Comparison of ENCODE assay signal across 22 cellular contexts in the genomic region with DNA sequence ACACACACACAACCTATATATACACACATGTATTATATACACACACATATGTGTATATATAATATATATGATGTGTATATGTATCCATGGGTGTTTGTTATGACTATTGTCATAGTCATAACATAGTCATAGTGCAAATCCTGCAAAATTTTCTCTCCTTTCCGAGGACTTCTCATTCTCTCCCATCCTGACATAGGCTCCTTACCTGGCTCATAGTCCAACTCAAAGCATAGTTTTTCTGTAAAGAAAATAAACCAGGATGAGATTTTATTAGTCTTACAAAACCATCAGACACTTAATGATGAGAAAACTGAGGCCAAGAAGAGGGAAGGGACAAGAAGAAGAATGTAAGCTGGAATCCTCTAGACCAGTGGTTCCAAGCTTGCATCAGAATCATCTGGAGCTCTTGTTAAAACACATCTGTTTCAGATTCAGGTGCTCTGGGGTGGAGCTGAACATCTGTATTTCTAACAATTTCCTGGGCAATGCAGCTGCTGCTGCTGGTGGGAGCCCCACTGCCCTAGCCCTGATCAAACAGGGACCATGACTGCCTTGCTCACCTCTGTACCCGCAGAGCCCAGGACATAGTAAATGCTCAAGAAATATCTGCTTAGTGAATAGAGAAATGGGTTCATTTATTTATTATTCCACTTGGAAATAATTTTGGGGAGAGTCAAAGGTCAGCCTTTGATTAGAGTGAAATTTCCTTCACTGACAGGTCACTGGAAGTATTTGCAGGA. TPM values are rescaled to one million over a fixed set of nuclear protein-coding genes. Genes with fewer than 3 reads are reported as not detected.
A peak's percentile ranks its signal among the peaks of the same experiment; 100 is the strongest.
DNase-seq lines count a peak whose midpoint lies in the region; ATAC-seq and TF ChIP-seq lines count a peak whose summit lies in the region.
"Had no signal": no experiment of that assay in that cellular context is flagged by ENCODE, and none has a peak within 500 bp of the region (broad histone marks: within the 10 kb centered on the region; RNA-seq: fewer than 3 reads in every experiment).

No MANE protein-coding gene starts in this region.

- H3K36me3 Mint-ChIP-seq in osteocyte (ENCODE audit: unreplicated experiment): no peaks in the 10 kb centered on the region
- H3K36me3 Mint-ChIP-seq in stimulated activated naive B cell treated with anti-CD40 and anti-IgM and Interleukin-4, amounts not matched to agents 10 μg/mL and 1 μg/mL and 100 μg/mL, for 72 hours: no peaks in the 10 kb centered on the region
- H3K36me3 Mint-ChIP-seq: activated naive CD8-positive, alpha-beta T cell treated with anti-CD3 and anti-CD28 coated beads for 36 hours; immature natural killer cell had no signal

- no peak overlapping the region for H3K4me3 ChIP-seq in PC-3 (ENCODE audit: low read length)

- H3K27me3 ChIP-seq in PC-3 (ENCODE audit: low read length): no peaks in the 10 kb centered on the region
- H3K27me3 ChIP-seq: brain microvascular endothelial cell had no signal

- peak; percentile 23 for ATAC-seq in PC-3
- ATAC-seq in stimulated activated naive B cell treated with anti-CD40 and anti-IgM and Interleukin-4, amounts not matched to agents 10 μg/mL and 1 μg/mL and 100 μg/mL, for 72 hours (replicated peaks): no peak
- no peak for ATAC-seq in HG03457 (IDR thresholded peaks at IDR 0.05; ENCODE audit: unreplicated experiment)

- no peak for TF ChIP-seq CTCF in PC-3 (conservative IDR thresholded peaks at IDR 0.05; ENCODE audit: low read depth, low read length)
- TF ChIP-seq CTCF in osteocyte (IDR thresholded peaks at IDR 0.05): no peak

- no peak overlapping the region for H3K4me3 Mint-ChIP-seq in osteocyte (ENCODE audit: unreplicated experiment)
- no peak overlapping the region for H3K4me3 Mint-ChIP-seq in stimulated activated naive B cell treated with anti-CD40 and anti-IgM and Interleukin-4, amounts not matched to agents 10 μg/mL and 1 μg/mL and 100 μg/mL, for 72 hours
- H3K4me3 Mint-ChIP-seq: activated naive CD8-positive, alpha-beta T cell treated with anti-CD3 and anti-CD28 coated beads for 36 hours; activated T-helper 1 cell treated with anti-CD3 and anti-CD28 coated beads, Interleukin-12 subunit alpha, Interleukin-12 subunit beta, Interleukin-2, Interleukin-4 antibody, amounts not matched to agents 30 ng/mL and 10 ng/mL and 1 ng/mL, durations not matched to agents 14 hours and 24 hours and 36 hours; immature natural killer cell; neural crest cell; T-helper 2 cell treated with Interferon-gamma antibody and Interleukin-4, amounts not matched to agents 5 μg/mL and 100 μg/mL, for 36 hours had no signal

- no peaks in the 10 kb centered on the region for H3K27me3 Mint-ChIP-seq in osteocyte (ENCODE audit: unreplicated experiment)
- peaks cover 49 to 57% of the 10 kb centered on the region in 2 donors for H3K27me3 Mint-ChIP-seq in stimulated activated naive B cell treated with anti-CD40 and anti-IgM and Interleukin-4, amounts not matched to agents 10 μg/mL and 1 μg/mL and 100 μg/mL, for 72 hours

- no peaks in the 10 kb centered on the region for H3K79me2 ChIP-seq in PC-3 (ENCODE audit: low read length)

- H3K27ac ChIP-seq in PC-3 (ENCODE audit: low read length) (peak overlapping the region; percentile 69), epithelial cell of prostate (peak overlapping the region; percentile 49)
- H3K27ac ChIP-seq: brain microvascular endothelial cell had no signal

- CTCF ChIA-PET in PC-3 (lab: Charles Lee): no interaction called here

- no peaks in the 10 kb centered on the region for H4K20me1 ChIP-seq in PC-3 (ENCODE audit: low read length)

- no peaks in the 10 kb centered on the region for H3K9me2 ChIP-seq in PC-3 (replicated peaks; ENCODE audit: low read length)

- intact Hi-C loops in PC-3 (cut with micrococcal nuclease): no loop called here

- H2AFZ ChIP-seq in PC-3 (ENCODE audit: low read length): no peak overlapping the region

- peak overlapping the region; percentile 72 for H3K27ac Mint-ChIP-seq in osteocyte (ENCODE audit: unreplicated experiment)
- H3K27ac Mint-ChIP-seq in stimulated activated naive B cell treated with anti-CD40 and anti-IgM and Interleukin-4, amounts not matched to agents 10 μg/mL and 1 μg/mL and 100 μg/mL, for 72 hours: no peak overlapping the region
- H3K27ac Mint-ChIP-seq: activated naive CD8-positive, alpha-beta T cell treated with anti-CD3 and anti-CD28 coated beads for 36 hours; activated T-helper 1 cell treated with anti-CD3 and anti-CD28 coated beads, Interleukin-12 subunit alpha, Interleukin-12 subunit beta, Interleukin-2, Interleukin-4 antibody, amounts not matched to agents 30 ng/mL and 10 ng/mL and 1 ng/mL, durations not matched to agents 14 hours and 24 hours and 36 hours; immature natural killer cell; T-helper 2 cell treated with Interferon-gamma antibody and Interleukin-4, amounts not matched to agents 5 μg/mL and 100 μg/mL, for 36 hours had no signal

- peaks cover 5% of the 10 kb centered on the region for H3F3A ChIP-seq in PC-3 (ENCODE audit: low read length, unreplicated experiment)

- POLR2A ChIA-PET in PC-3 (lab: Charles Lee; ENCODE audit: unreplicated experiment): no interaction called here

- BruUV-seq in PC-3 (replicated peaks; lab: Mats Ljungman, UMichigan): no TSS peak

- H3K9me3 Mint-ChIP-seq in osteocyte (ENCODE audit: unreplicated experiment): no peaks in the 10 kb centered on the region
- H3K9me3 Mint-ChIP-seq in stimulated activated naive B cell treated with anti-CD40 and anti-IgM and Interleukin-4, amounts not matched to agents 10 μg/mL and 1 μg/mL and 100 μg/mL, for 72 hours: no peaks in the 10 kb centered on the region
- H3K9me3 Mint-ChIP-seq: activated naive CD8-positive, alpha-beta T cell treated with anti-CD3 and anti-CD28 coated beads for 36 hours; activated T-helper 1 cell treated with anti-CD3 and anti-CD28 coated beads, Interleukin-12 subunit alpha, Interleukin-12 subunit beta, Interleukin-2, Interleukin-4 antibody, amounts not matched to agents 30 ng/mL and 10 ng/mL and 1 ng/mL, durations not matched to agents 14 hours and 24 hours and 36 hours; immature natural killer cell; neural crest cell; T-helper 2 cell treated with Interferon-gamma antibody and Interleukin-4, amounts not matched to agents 5 μg/mL and 100 μg/mL, for 36 hours had no signal

- peak overlapping the region; percentile 66 for H3K4me2 ChIP-seq in PC-3 (ENCODE audit: low read length)

- H3K36me3 ChIP-seq in PC-3 (ENCODE audit: low read depth, low read length): no peaks in the 10 kb centered on the region
- H3K36me3 ChIP-seq: BE2C, brain microvascular endothelial cell had no signal

- DNase-seq in PC-3: peak; percentile 58
- no peak for DNase-seq in epithelial cell of prostate (ENCODE audit: low read depth, low spot score)
- DNase-seq in osteocyte (ENCODE audit: extremely low spot score, unreplicated experiment): no peak
- no peak for DNase-seq in stimulated activated naive B cell treated with anti-CD40 and anti-IgM and Interleukin-4, amounts not matched to agents 10 μg/mL and 1 μg/mL and 100 μg/mL, for 72 hours
- DNase-seq: activated CD4-positive, CD25-positive, alpha-beta regulatory T cell; activated CD8-positive, alpha-beta memory T cell treated with anti-CD3 and anti-CD28 coated beads for 24 hours; activated naive CD8-positive, alpha-beta T cell treated with anti-CD3 and anti-CD28 coated beads for 36 hours; immature natural killer cell; IMR-90; mesendoderm; NCI-H2081 treated with DMSO at 0.1 percent for 48 hours; NCI-H524; stimulated activated CD4-positive, alpha-beta T cell treated with anti-CD3 and anti-CD28 coated beads, Interleukin-12 subunit alpha, Interleukin-12 subunit beta, amount 100 ng/mL, for 4 hours had no signal

- H3K4me1 ChIP-seq in PC-3 (ENCODE audit: insufficient read depth, low read length): peaks cover 32% of the 10 kb centered on the region
- H3K4me1 ChIP-seq: BE2C had no signal

- peaks cover 33% of the 10 kb centered on the region for H3K4me1 Mint-ChIP-seq in osteocyte (ENCODE audit: unreplicated experiment)
- H3K4me1 Mint-ChIP-seq in stimulated activated naive B cell treated with anti-CD40 and anti-IgM and Interleukin-4, amounts not matched to agents 10 μg/mL and 1 μg/mL and 100 μg/mL, for 72 hours: peaks cover 11% of the 10 kb centered on the region in 2 donors
- H3K4me1 Mint-ChIP-seq: neural crest cell had no signal

- no peak overlapping the region; the same call in 1 of the 2 replicates for H3K9ac ChIP-seq in PC-3 (ENCODE audit: low read length)

- no peaks in the 10 kb centered on the region for H3K9me3 ChIP-seq in PC-3 (ENCODE audit: low read length)
- H3K9me3 ChIP-seq: BE2C had no signal

RNA-seq across cellular contexts. Expression of a gene that starts 5.3 kb away (rescaled TPM):
- total RNA-seq in PC-3 (2014; rRNA removed) (not detected in 2 replicates), osteocyte (not detected in 2 replicates)
- total RNA-seq: activated naive CD8-positive, alpha-beta T cell treated with anti-CD3 and anti-CD28 coated beads for 36 hours; dermis microvascular lymphatic vessel endothelial cell; esophagus mucosa; IMR-90; neural crest cell; pulmonary artery endothelial cell had no signal

RNA-seq across cellular contexts. Expression of a gene that starts 7.7 kb away (rescaled TPM):
- total RNA-seq in PC-3 (2014; rRNA removed) (not detected in 2 replicates), osteocyte (not detected in 2 replicates)
- total RNA-seq: dermis microvascular lymphatic vessel endothelial cell, esophagus mucosa, IMR-90, neural crest cell, pulmonary artery endothelial cell had no signal

RNA-seq across cellular contexts. Expression of a gene that starts 19.8 kb away (rescaled TPM):
- total RNA-seq in PC-3 (2014; rRNA removed): not detected in 2 replicates
- total RNA-seq in osteocyte: not detected in 2 replicates
- total RNA-seq: activated naive CD8-positive, alpha-beta T cell treated with anti-CD3 and anti-CD28 coated beads for 36 hours; activated T-helper 1 cell treated with anti-CD3 and anti-CD28 coated beads, Interleukin-12 subunit alpha, Interleukin-12 subunit beta, Interleukin-2, Interleukin-4 antibody, amounts not matched to agents 30 ng/mL and 10 ng/mL and 1 ng/mL, durations not matched to agents 14 hours and 24 hours and 36 hours; dermis microvascular lymphatic vessel endothelial cell; esophagus mucosa; IMR-90; neural crest cell; pulmonary artery endothelial cell had no signal

RNA-seq across cellular contexts. Expression of a gene that starts 42.8 kb away (rescaled TPM):
- 0.11 and 0.52 TPM in 2 replicates for total RNA-seq in PC-3 (2014; rRNA removed)
- not detected in 2 replicates for total RNA-seq in osteocyte
- total RNA-seq: activated naive CD8-positive, alpha-beta T cell treated with anti-CD3 and anti-CD28 coated beads for 36 hours; activated T-helper 1 cell treated with anti-CD3 and anti-CD28 coated beads, Interleukin-12 subunit alpha, Interleukin-12 subunit beta, Interleukin-2, Interleukin-4 antibody, amounts not matched to agents 30 ng/mL and 10 ng/mL and 1 ng/mL, durations not matched to agents 14 hours and 24 hours and 36 hours; dermis microvascular lymphatic vessel endothelial cell; IMR-90; neural crest cell; pulmonary artery endothelial cell had no signal

RNA-seq across cellular contexts. Expression of a gene that starts 57.5 kb away (rescaled TPM):
- total RNA-seq in PC-3 (2014; rRNA removed) (48.1 and 56.0 TPM in 2 replicates), osteocyte (39.8 and 41.8 TPM in 2 replicates)
